In genomic region chr10:112755446-112756117, GRCh38 we compare ENCODE assay signal across 16 cellular contexts.
A peak's percentile ranks its signal among the peaks of the same experiment; 100 is the strongest.
DNase-seq lines count a peak whose midpoint lies in the region; ATAC-seq and TF ChIP-seq lines count a peak whose summit lies in the region.
"Had no signal": no experiment of that assay in that cellular context is flagged by ENCODE, and none has a peak within 500 bp of the region (broad histone marks: within the 10 kb centered on the region; RNA-seq: fewer than 3 reads in every experiment).

No MANE protein-coding gene starts in this region.

- H3K79me2 ChIP-seq in neural progenitor cell (ENCODE audit: low read depth), result no peaks in the 10 kb centered on the region

- H3K27ac Mint-ChIP-seq in neural progenitor cell (no peak overlapping the region), Calu3 (ENCODE audit: unreplicated experiment) (no peak overlapping the region)
- H3K27ac Mint-ChIP-seq: activated CD4-positive, alpha-beta T cell treated with anti-CD3 and anti-CD28 coated beads, Interleukin-2, amount 10 ng/mL, durations not matched to agents 7 days and 5 days; natural killer cell had no signal

- no peaks in the 10 kb centered on the region for H4K20me1 ChIP-seq in neural progenitor cell (ENCODE audit: low read depth)

- ATAC-seq in HG03108 (IDR thresholded peaks at IDR 0.05; ENCODE audit: unreplicated experiment), result no peak
- ATAC-seq: heart left ventricle, natural killer cell, upper lobe of right lung had no signal

- no peaks in the 10 kb centered on the region for H3K36me3 Mint-ChIP-seq in neural progenitor cell
- H3K36me3 Mint-ChIP-seq in Calu3 (ENCODE audit: insufficient read depth, unreplicated experiment), result peaks cover 4% of the 10 kb centered on the region

- no peaks in the 10 kb centered on the region for H3K9me3 ChIP-seq in neural progenitor cell (ENCODE audit: low read depth)
- H3K9me3 ChIP-seq: heart left ventricle, upper lobe of right lung had no signal

- no peak overlapping the region for H3K4me3 Mint-ChIP-seq in neural progenitor cell
- H3K4me3 Mint-ChIP-seq in Calu3 (ENCODE audit: low read depth, unreplicated experiment), result no peak overlapping the region
- H3K4me3 Mint-ChIP-seq: activated CD4-positive, alpha-beta T cell treated with anti-CD3 and anti-CD28 coated beads, Interleukin-2, amount 10 ng/mL, durations not matched to agents 7 days and 5 days; natural killer cell had no signal

- H3K27ac ChIP-seq in neural progenitor cell, result no peak overlapping the region
- H3K27ac ChIP-seq: heart left ventricle, HL-60, upper lobe of right lung had no signal

- H3F3A ChIP-seq in neural progenitor cell (ENCODE audit: low read depth), result no peaks in the 10 kb centered on the region

- H3K27me3 ChIP-seq in neural progenitor cell, result no peaks in the 10 kb centered on the region
- H3K27me3 ChIP-seq: heart left ventricle, upper lobe of right lung had no signal

- DNase-seq in DMS 273 (lab: John Stamatoyannopoulos, UW; ENCODE audit: unreplicated experiment), result peak; percentile 55
- DNase-seq in SK-MEL-5 (ENCODE audit: low read depth, low spot score), result peak; percentile 74
- DNase-seq in foreskin melanocyte, result peak; percentile 84
- DNase-seq in neural progenitor cell (ENCODE audit: low spot score), result peak; percentile 25
- DNase-seq in activated CD4-positive, CD25-positive, alpha-beta regulatory T cell (lab: John Stamatoyannopoulos, UW), result no peak
- DNase-seq in NCI-H1417 treated with DMSO at 0.1 percent for 48 hours (lab: John Stamatoyannopoulos, UW), result no peak
- DNase-seq in Calu3, result no peak
- DNase-seq: activated CD4-positive, alpha-beta T cell treated with anti-CD3 and anti-CD28 coated beads, Interleukin-2, amount 10 ng/mL, durations not matched to agents 7 days and 5 days; amniotic stem cell; COR-L47; heart left ventricle; natural killer cell; NCI-H187; upper lobe of right lung had no signal

- peaks cover 24% of the 10 kb centered on the region for H3K4me1 ChIP-seq in neural progenitor cell
- H3K4me1 ChIP-seq: heart left ventricle, upper lobe of right lung had no signal

- intact Hi-C loops in Calu3 (cut with micrococcal nuclease; ENCODE audit: unreplicated experiment), result no loop called here

- H3K27me3 Mint-ChIP-seq in neural progenitor cell (ENCODE audit: insufficient read depth, low read depth), result peaks cover 2% of the 10 kb centered on the region
- H3K27me3 Mint-ChIP-seq in Calu3 (ENCODE audit: unreplicated experiment), result no peaks in the 10 kb centered on the region
- H3K27me3 Mint-ChIP-seq: activated CD4-positive, alpha-beta T cell treated with anti-CD3 and anti-CD28 coated beads, Interleukin-2, amount 10 ng/mL, durations not matched to agents 7 days and 5 days had no signal

- H3K9ac ChIP-seq in neural progenitor cell, result no peak overlapping the region

- BruUV-seq in Calu3 (replicated peaks; lab: Mats Ljungman, UMichigan), result no TSS peak

- H3K9me3 Mint-ChIP-seq in neural progenitor cell, result no peaks in the 10 kb centered on the region
- no peaks in the 10 kb centered on the region for H3K9me3 Mint-ChIP-seq in Calu3 (ENCODE audit: low read depth, unreplicated experiment)
- H3K9me3 Mint-ChIP-seq: activated CD4-positive, alpha-beta T cell treated with anti-CD3 and anti-CD28 coated beads, Interleukin-2, amount 10 ng/mL, durations not matched to agents 7 days and 5 days; natural killer cell had no signal

- in situ Hi-C loops in SK-MEL-5 (cut with HindIII; ENCODE audit: low pct_unique_long_range_greater_than_20kb, low sequenced_read_pairs), result no loop called here

- H3K4me1 Mint-ChIP-seq in neural progenitor cell, result peaks cover 37% of the 10 kb centered on the region
- H3K4me1 Mint-ChIP-seq in Calu3 (ENCODE audit: low read depth, unreplicated experiment), result peaks cover 8% of the 10 kb centered on the region
- H3K4me1 Mint-ChIP-seq: activated CD4-positive, alpha-beta T cell treated with anti-CD3 and anti-CD28 coated beads, Interleukin-2, amount 10 ng/mL, durations not matched to agents 7 days and 5 days; natural killer cell had no signal

- H2AFZ ChIP-seq in neural progenitor cell (replicated peaks), result no peak overlapping the region

- CTCF ChIA-PET in Calu3 (lab: Charles Lee), result no interaction called here

- H3K4me3 ChIP-seq in neural progenitor cell, result no peak overlapping the region
- H3K4me3 ChIP-seq: heart left ventricle, upper lobe of right lung had no signal

- H3K4me2 ChIP-seq in neural progenitor cell, result no peak overlapping the region

- no peaks in the 10 kb centered on the region for H3K36me3 ChIP-seq in neural progenitor cell
- H3K36me3 ChIP-seq: heart left ventricle, upper lobe of right lung had no signal

- TF ChIP-seq CTCF in neural progenitor cell (IDR thresholded peaks at IDR 0.05) (no peak), Calu3 (IDR thresholded peaks at IDR 0.05; ENCODE audit: unreplicated experiment) (no peak)

Comparison
In these comparisons a context has a peak if more than half of its experiments do, and no peak if none do; other contexts are left out.
1. DNase-seq: peak in DMS 273 (single experiment), SK-MEL-5 (single experiment), foreskin melanocyte (single experiment) and neural progenitor cell (single experiment); none in activated CD4-positive, CD25-positive, alpha-beta regulatory T cell (0 of 4), NCI-H1417 treated with DMSO at 0.1 percent for 48 hours (single experiment) and Calu3 (single experiment).